In the genomic region with DNA sequence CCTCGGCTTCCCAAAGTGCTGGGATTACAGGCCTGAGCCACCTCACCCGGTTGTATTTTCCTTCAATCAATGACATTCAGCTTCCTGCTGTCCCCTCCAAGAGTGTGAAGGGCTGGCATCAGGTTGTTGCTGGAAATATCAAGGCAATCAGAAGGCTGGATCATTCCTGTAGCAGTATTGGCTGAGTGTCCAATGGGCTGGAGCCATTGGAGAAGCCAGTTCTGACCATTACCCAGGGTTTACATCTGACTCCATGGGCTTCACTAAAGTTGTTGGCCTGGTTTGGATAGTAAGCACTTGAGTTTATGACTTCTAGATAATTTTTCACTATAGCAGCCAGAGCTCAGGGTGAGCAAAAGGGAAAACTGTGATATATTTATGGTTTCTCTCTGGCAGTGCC, we compare ENCODE assay signal across 22 cellular contexts.
"Had no signal": no experiment of that assay in that cellular context is flagged by ENCODE, and none has a peak within 500 bp of the region (broad histone marks: within the 10 kb centered on the region; RNA-seq: fewer than 3 reads in every experiment).

No MANE protein-coding gene starts in this region.

- H3K9me3 ChIP-seq: esophagus squamous epithelium, mucosa of descending colon, spleen, thoracic aorta, tibial nerve, upper lobe of left lung had no signal

- H3K4me1 ChIP-seq: neural progenitor cell, parathyroid adenoma had no signal

- ATAC-seq: effector memory CD8-positive, alpha-beta T cell; mucosa of descending colon; stimulated activated naive B cell treated with anti-CD40 and anti-IgM and Interleukin-4, amounts not matched to agents 10 μg/mL and 1 μg/mL and 100 μg/mL, for 72 hours had no signal

- H3K27me3 ChIP-seq: esophagus squamous epithelium, neural progenitor cell, spleen, tibial nerve, upper lobe of left lung had no signal

- H3K9me3 Mint-ChIP-seq: effector memory CD8-positive, alpha-beta T cell; mesothelial cell of epicardium; nephron; neural progenitor cell; stimulated activated naive B cell treated with anti-CD40 and anti-IgM and Interleukin-4, amounts not matched to agents 10 μg/mL and 1 μg/mL and 100 μg/mL, for 72 hours; stimulated activated naive CD8-positive, alpha-beta T cell treated with anti-CD3 and anti-CD28 coated beads, Interleukin-15, Interleukin-2, amounts not matched to agents 100 ng/mL and 50 ng/mL, for 24 hours had no signal

- H3K27ac ChIP-seq: coronary artery, esophagus squamous epithelium, neural progenitor cell, parathyroid adenoma, skin epidermis, spleen, thoracic aorta, tibial nerve, upper lobe of left lung had no signal

- H3K4me1 Mint-ChIP-seq: neural progenitor cell had no signal

- H3K36me3 Mint-ChIP-seq: mesothelial cell of epicardium; naive B cell; neural progenitor cell; stimulated activated naive B cell treated with anti-CD40 and anti-IgM and Interleukin-4, amounts not matched to agents 10 μg/mL and 1 μg/mL and 100 μg/mL, for 72 hours had no signal

- H3K27ac Mint-ChIP-seq: effector memory CD8-positive, alpha-beta T cell; mesothelial cell of epicardium; nephron; neural progenitor cell; progenitor cell of endocrine pancreas; stimulated activated naive B cell treated with anti-CD40 and anti-IgM and Interleukin-4, amounts not matched to agents 10 μg/mL and 1 μg/mL and 100 μg/mL, for 72 hours; stimulated activated naive CD8-positive, alpha-beta T cell treated with anti-CD3 and anti-CD28 coated beads, Interleukin-15, Interleukin-2, amounts not matched to agents 100 ng/mL and 50 ng/mL, for 24 hours had no signal

- H3K4me3 Mint-ChIP-seq: effector memory CD8-positive, alpha-beta T cell; mesothelial cell of epicardium; naive B cell; nephron; neural progenitor cell; stimulated activated naive B cell treated with anti-CD40 and anti-IgM and Interleukin-4, amounts not matched to agents 10 μg/mL and 1 μg/mL and 100 μg/mL, for 72 hours; stimulated activated naive CD8-positive, alpha-beta T cell treated with anti-CD3 and anti-CD28 coated beads, Interleukin-15, Interleukin-2, amounts not matched to agents 100 ng/mL and 50 ng/mL, for 24 hours had no signal

- H3K4me3 ChIP-seq: coronary artery, esophagus squamous epithelium, mucosa of descending colon, neural progenitor cell, skin epidermis, spleen, thoracic aorta, tibial nerve, upper lobe of left lung had no signal

- H3K27me3 Mint-ChIP-seq: effector memory CD8-positive, alpha-beta T cell; naive B cell; progenitor cell of endocrine pancreas; stimulated activated naive B cell treated with anti-CD40 and anti-IgM and Interleukin-4, amounts not matched to agents 10 μg/mL and 1 μg/mL and 100 μg/mL, for 72 hours; stimulated activated naive CD8-positive, alpha-beta T cell treated with anti-CD3 and anti-CD28 coated beads, Interleukin-15, Interleukin-2, amounts not matched to agents 100 ng/mL and 50 ng/mL, for 24 hours had no signal

- H3K36me3 ChIP-seq: esophagus squamous epithelium, neural progenitor cell, spleen, thoracic aorta, tibial nerve, upper lobe of left lung had no signal

- DNase-seq: effector memory CD8-positive, alpha-beta T cell; erythroblast; esophagus squamous epithelium; foreskin melanocyte; glutamatergic neuron; mesenchymal stem cell; mucosa of descending colon; naive B cell; spleen; stimulated activated CD4-positive, alpha-beta T cell treated with anti-CD3 and anti-CD28 coated beads, Interleukin-4, amount 100 ng/mL, for 4 hours; stimulated activated naive B cell treated with anti-CD40 and anti-IgM and Interleukin-4, amounts not matched to agents 10 μg/mL and 1 μg/mL and 100 μg/mL, for 72 hours; upper lobe of left lung had no signal
